9 cellular contexts compared by ENCODE assay signal in the genomic region with DNA sequence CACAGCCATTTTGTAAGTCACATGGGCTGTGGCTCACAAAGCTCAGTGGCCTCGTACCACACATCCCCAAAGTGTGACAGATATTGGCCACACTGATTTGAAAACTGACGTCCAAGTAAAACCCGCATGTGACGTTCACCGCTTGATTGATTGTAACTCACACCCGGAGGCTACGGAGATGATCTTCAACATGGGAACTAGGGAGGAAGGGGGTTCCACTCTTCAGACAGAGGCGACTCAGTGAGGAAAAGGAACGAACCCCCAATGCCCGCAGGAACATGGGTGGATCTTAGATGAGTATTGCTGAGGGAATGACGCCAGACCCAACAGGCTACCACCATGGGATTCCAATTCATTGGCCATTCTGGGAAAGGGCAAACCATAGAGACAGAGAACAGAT. TPM values are rescaled to one million over a fixed set of nuclear protein-coding genes. Genes with fewer than 3 reads are reported as not detected.
"Had no signal": no experiment of that assay in that cellular context is flagged by ENCODE, and none has a peak within 500 bp of the region (broad histone marks: within the 10 kb centered on the region; RNA-seq: fewer than 3 reads in every experiment).

No MANE protein-coding gene starts in this region.

RNA-seq across cellular contexts. Expression of a gene that starts 7.2 kb away (rescaled TPM):
- total RNA-seq: activated T-cell treated with anti-CD3 and anti-CD28 coated beads, Interleukin-2, amount 50 U/mL, for 4 hours; activated T-helper 1 cell treated with anti-CD3 and anti-CD28 coated beads, Interleukin-12 subunit alpha, Interleukin-12 subunit beta, Interleukin-2, Interleukin-4 antibody, amounts not matched to agents 30 ng/mL and 10 ng/mL and 1 ng/mL, durations not matched to agents 14 hours and 24 hours and 36 hours; adrenal gland; aorta; ascending aorta; body of pancreas; bronchial epithelial cell; cardiac septum; chondrocyte had no signal
